ENCODE assay signal across 8 cellular contexts in genomic region chr10:70232859-70233108, GRCh38. TPM values are rescaled to one million over a fixed set of nuclear protein-coding genes. Genes with fewer than 3 reads are reported as not detected.
DNase-seq lines count a peak whose midpoint lies in the region; ATAC-seq and TF ChIP-seq lines count a peak whose summit lies in the region.

No MANE protein-coding gene starts in this region.

- no peak overlapping the region for H4K91ac ChIP-seq in H9 (ENCODE audit: insufficient read length, low read depth, low read length)

- no peak overlapping the region for H3T11ph ChIP-seq in H9 (ENCODE audit: low read length)

- no peak overlapping the region for H2BK20ac ChIP-seq in H9 (ENCODE audit: low read depth, low read length, poor library complexity, severe bottlenecking)

- H3K27me3 ChIP-seq in H9 (ENCODE audit: insufficient read depth, low read length) (no peaks in the 10 kb centered on the region), WERI-Rb-1 (ENCODE audit: insufficient read depth, low read depth, severe bottlenecking) (no peaks in the 10 kb centered on the region), skeletal muscle satellite cell (ENCODE audit: control insufficient read depth, insufficient read depth, low read length) (no peaks in the 10 kb centered on the region)

- peak overlapping the region; percentile 86 for H3K4me3 Mint-ChIP-seq in H9

- H3K27ac Mint-ChIP-seq in H9 = peak overlapping the region in 1 of 3 experiments; percentile 57; a peak in 1 of 7 replicates

- H2BK120ac ChIP-seq in H9 (ENCODE audit: low read depth, low read length, poor library complexity, severe bottlenecking) = no peak overlapping the region

- H4K5ac ChIP-seq in H9 (ENCODE audit: insufficient read length, low read depth, low read length) = no peak overlapping the region

- H3K27ac ChIP-seq in H9 (ENCODE audit: insufficient read length, low read depth, low read length) (no peak overlapping the region), WERI-Rb-1 (peak overlapping the region; percentile 93)

- H3K56ac ChIP-seq in H9 (ENCODE audit: insufficient read length, low read depth, low read length) = no peak overlapping the region

- ATAC-seq in GM21528 (IDR thresholded peaks at IDR 0.05; ENCODE audit: low FRiP score, unreplicated experiment) (no peak), HG03097 (IDR thresholded peaks at IDR 0.05; ENCODE audit: low FRiP score, unreplicated experiment) (no peak)

- no peak overlapping the region for H2BK5ac ChIP-seq in H9 (ENCODE audit: insufficient read length, low read length)

- peak overlapping the region; percentile 99 for H3K4me3 ChIP-seq in WERI-Rb-1 (ENCODE audit: low read depth, low read length)
- peak overlapping the region; percentile 97 for H3K4me3 ChIP-seq in fibroblast of villous mesenchyme (ENCODE audit: low read depth, low read length)
- peak overlapping the region; percentile 80 for H3K4me3 ChIP-seq in skeletal muscle satellite cell (ENCODE audit: low read length)

- H3K14ac ChIP-seq in H9 (ENCODE audit: insufficient read depth, low read length) = peak overlapping the region; percentile 14

- no peak overlapping the region for H3K23ac ChIP-seq in H9 (ENCODE audit: insufficient read length, low read depth, low read length)

- no peak overlapping the region for H2AFZ ChIP-seq in H9 (ENCODE audit: low read length)

- H3K27me3 Mint-ChIP-seq in H9 (ENCODE audit: low read depth) = peaks cover 2% of the 10 kb centered on the region

- peaks cover 4 to 7% of the 10 kb centered on the region in 2 experiments for H3K9me3 Mint-ChIP-seq in H9

- no peak overlapping the region for H3K18ac ChIP-seq in H9 (ENCODE audit: insufficient read length, low read depth, low read length)

- DNase-seq in H9 = no peak
- no peak for DNase-seq in WERI-Rb-1
- no peak for DNase-seq in fibroblast of villous mesenchyme (ENCODE audit: low read depth)
- no peak for DNase-seq in Ammon's horn (ENCODE audit: low spot score)
- DNase-seq in NCI-H524 treated with DMSO at 0.1 percent for 48 hours (lab: John Stamatoyannopoulos, UW) = no peak

- peaks cover 5% of the 10 kb centered on the region; the same call in 1 of the 2 replicates for H3K79me2 ChIP-seq in H9 (ENCODE audit: insufficient read depth, low read length)

- H3K79me1 ChIP-seq in H9 (ENCODE audit: insufficient read depth, low read depth, low read length, poor library complexity, severe bottlenecking) = no peaks in the 10 kb centered on the region

- H3K4me2 ChIP-seq in H9 (ENCODE audit: insufficient read depth, insufficient read length, low read length) (peak overlapping the region; percentile 92), skeletal muscle satellite cell (ENCODE audit: low read length) (peak overlapping the region; percentile 97)

- peaks cover 8 to 13% of the 10 kb centered on the region in 2 experiments for H3K4me1 Mint-ChIP-seq in H9

- H4K8ac ChIP-seq in H9 (replicated peaks; ENCODE audit: insufficient read length, low read depth, low read length) = no peak overlapping the region

- peaks cover 14% of the 10 kb centered on the region for H3K23me2 ChIP-seq in H9 (ENCODE audit: insufficient read length, low read depth, low read length, poor library complexity, severe bottlenecking)

- H3K4me1 ChIP-seq in H9 (ENCODE audit: insufficient read depth, low read length) (no peaks in the 10 kb centered on the region), skeletal muscle satellite cell (ENCODE audit: control insufficient read depth, insufficient read depth, low read length) (peaks cover 14% of the 10 kb centered on the region)

- no peaks in the 10 kb centered on the region for H4K20me1 ChIP-seq in H9 (ENCODE audit: control insufficient read depth, insufficient read depth, insufficient read length)

- H3K36me3 Mint-ChIP-seq in H9 (ENCODE audit: insufficient read depth in 1 of 3, low read depth in 3 of 3) = peaks cover 5 to 29% (median 6%) of the 10 kb centered on the region in 3 experiments; a peak in 5 of 7 replicates

- TF ChIP-seq CTCF in H9 (conservative IDR thresholded peaks at IDR 0.05) (no peak), WERI-Rb-1 (IDR thresholded peaks at IDR 0.05; ENCODE audit: low read depth, low read length) (no peak), fibroblast of villous mesenchyme (IDR thresholded peaks at IDR 0.05; ENCODE audit: insufficient read depth, low read depth, low read length) (no peak)

- H3K9me3 ChIP-seq in H9 (ENCODE audit: control insufficient read depth, low read depth, low read length) (no peaks in the 10 kb centered on the region), WERI-Rb-1 (ENCODE audit: severe bottlenecking) (no peaks in the 10 kb centered on the region), skeletal muscle satellite cell (replicated peaks; ENCODE audit: low read length) (no peaks in the 10 kb centered on the region)

- H2BK12ac ChIP-seq in H9 (ENCODE audit: insufficient read length, low read depth, low read length) = no peak overlapping the region

- H3K36me3 ChIP-seq in WERI-Rb-1 (peaks cover 39% of the 10 kb centered on the region), skeletal muscle satellite cell (ENCODE audit: insufficient read depth, low read length) (peaks cover 9% of the 10 kb centered on the region)

- H3K9ac ChIP-seq in H9 (ENCODE audit: extremely low read depth, insufficient read length, low read length) (peak overlapping the region; percentile 52), skeletal muscle satellite cell (ENCODE audit: low read depth, low read length) (peak overlapping the region; percentile 90)

- no peak overlapping the region for H2AK5ac ChIP-seq in H9 (ENCODE audit: insufficient read length, low read length)

- no CpG with 5 or more reads among the region's 18 CpGs for WGBS in H9 (ENCODE audit: extremely low coverage, insufficient read length, low lambda C conversion rate)

- no peak overlapping the region for H3K4ac ChIP-seq in H9 (ENCODE audit: low read depth, low read length)

- no peak overlapping the region for H2BK15ac ChIP-seq in H9 (ENCODE audit: low read depth, low read length)

RNA-seq across cellular contexts. Expression of gene PPA1, which starts 0.4 kb away (rescaled TPM):
- 115 and 117 TPM in 2 replicates for total RNA-seq in H9 (2021)
- total RNA-seq in fibroblast of villous mesenchyme = 139 and 219 TPM in 2 replicates
- 222 and 323 TPM in 2 replicates for total RNA-seq in skeletal muscle satellite cell (2012; rRNA removed)

RNA-seq across cellular contexts. Expression of gene NPFFR1, which starts 51.0 kb away (rescaled TPM):
- not detected in 2 replicates for total RNA-seq in H9 (2021)
- total RNA-seq in fibroblast of villous mesenchyme = not detected in 2 replicates
- not detected in 2 replicates for total RNA-seq in skeletal muscle satellite cell (2012; rRNA removed)
